ENCODE assay signal across 8 cellular contexts in genomic region chr2:189674374-189675112, GRCh38. TPM values are rescaled to one million over a fixed set of nuclear protein-coding genes. Genes with fewer than 3 reads are reported as not detected.
A peak's percentile ranks its signal among the peaks of the same experiment; 100 is the strongest.
DNase-seq lines count a peak whose midpoint lies in the region; ATAC-seq and TF ChIP-seq lines count a peak whose summit lies in the region.

Gene ANKAR, plus strand, starts transcription at chr2:189674670. Its CDS starts 1,821 bp downstream, at chr2:189676491.

- POLR2A ChIA-PET in naive thymus-derived CD4-positive, alpha-beta T cell (lab: Charles Lee) = interaction anchor here (0.6 to 4.3 kb wide), 10 partner anchors 8 to 100 kb away, joined by 3 to 61 read pairs (median 5); partner anchors contain the start of genes ASNSD1, OSGEPL1 and SLC40A1

- H3K4me3 Mint-ChIP-seq in activated T-helper 1 cell treated with anti-CD3 and anti-CD28 coated beads, Interleukin-12 subunit alpha, Interleukin-12 subunit beta, Interleukin-2, Interleukin-4 antibody, amounts not matched to agents 30 ng/mL and 10 ng/mL and 1 ng/mL, durations not matched to agents 14 hours and 24 hours and 36 hours = peak within 1 kb of the TSS; percentile 88
- H3K4me3 Mint-ChIP-seq in naive thymus-derived CD4-positive, alpha-beta T cell = peak within 1 kb of the TSS; percentile 88 to 96 (median 95)
- peak within 1 kb of the TSS; percentile 95 for H3K4me3 Mint-ChIP-seq in stimulated activated memory B cell treated with anti-CD40 and anti-IgM and Interleukin-4, amounts not matched to agents 10 μg/mL and 1 μg/mL and 100 μg/mL, for 72 hours

- H3K4me3 ChIP-seq in naive thymus-derived CD4-positive, alpha-beta T cell (ENCODE audit: low read length) = peak within 1 kb of the TSS; percentile 62

- intact Hi-C loops in activated T-helper 1 cell treated with anti-CD3 and anti-CD28 coated beads, Interleukin-12 subunit alpha, Interleukin-12 subunit beta, Interleukin-2, Interleukin-4 antibody, amounts not matched to agents 30 ng/mL and 10 ng/mL and 1 ng/mL, durations not matched to agents 14 hours and 24 hours and 36 hours (cut with micrococcal nuclease) = loop anchor here (1.0 kb wide), 4 partner anchors 13 to 110 kb away; partner anchors contain the start of genes ASNSD1, ORMDL1, OSGEPL1 and PMS1
- intact Hi-C loops in naive thymus-derived CD4-positive, alpha-beta T cell (cut with micrococcal nuclease) = loop anchor here (1.0 to 10.0 kb wide), 10 partner anchors 12 to 2000 kb away; partner anchors contain the start of genes ASNSD1 (in 2 of the 2), ORMDL1 (in 2 of the 2), OSGEPL1 (in 2 of the 2) and PMS1 (in 2 of the 2)

- H3K27ac Mint-ChIP-seq in activated T-helper 1 cell treated with anti-CD3 and anti-CD28 coated beads, Interleukin-12 subunit alpha, Interleukin-12 subunit beta, Interleukin-2, Interleukin-4 antibody, amounts not matched to agents 30 ng/mL and 10 ng/mL and 1 ng/mL, durations not matched to agents 14 hours and 24 hours and 36 hours = peak within 1 kb of the TSS; percentile 91
- H3K27ac Mint-ChIP-seq in naive thymus-derived CD4-positive, alpha-beta T cell = peak within 1 kb of the TSS; percentile 96 to 99 (median 97)
- H3K27ac Mint-ChIP-seq in stimulated activated memory B cell treated with anti-CD40 and anti-IgM and Interleukin-4, amounts not matched to agents 10 μg/mL and 1 μg/mL and 100 μg/mL, for 72 hours = peak within 1 kb of the TSS; percentile 98

- H3K27ac ChIP-seq in naive thymus-derived CD4-positive, alpha-beta T cell (ENCODE audit: low read depth, low read length) = peak within 1 kb of the TSS; percentile 86

- H3K9me3 Mint-ChIP-seq in activated T-helper 1 cell treated with anti-CD3 and anti-CD28 coated beads, Interleukin-12 subunit alpha, Interleukin-12 subunit beta, Interleukin-2, Interleukin-4 antibody, amounts not matched to agents 30 ng/mL and 10 ng/mL and 1 ng/mL, durations not matched to agents 14 hours and 24 hours and 36 hours = peaks cover 19% of the 10 kb centered on the region
- H3K9me3 Mint-ChIP-seq in naive thymus-derived CD4-positive, alpha-beta T cell = peaks cover 0 to 16% (median 7%) of the 10 kb centered on the region in 11 donors
- H3K9me3 Mint-ChIP-seq in stimulated activated memory B cell treated with anti-CD40 and anti-IgM and Interleukin-4, amounts not matched to agents 10 μg/mL and 1 μg/mL and 100 μg/mL, for 72 hours = peaks cover 8% of the 10 kb centered on the region

- no peaks in the 10 kb centered on the region for H3K9me3 ChIP-seq in naive thymus-derived CD4-positive, alpha-beta T cell (ENCODE audit: control insufficient read depth in 2 of 3, low read length in 3 of 3)

- H3K27me3 Mint-ChIP-seq in activated T-helper 1 cell treated with anti-CD3 and anti-CD28 coated beads, Interleukin-12 subunit alpha, Interleukin-12 subunit beta, Interleukin-2, Interleukin-4 antibody, amounts not matched to agents 30 ng/mL and 10 ng/mL and 1 ng/mL, durations not matched to agents 14 hours and 24 hours and 36 hours (ENCODE audit: insufficient read depth) = no peaks in the 10 kb centered on the region
- no peaks in the 10 kb centered on the region for H3K27me3 Mint-ChIP-seq in naive thymus-derived CD4-positive, alpha-beta T cell
- no peaks in the 10 kb centered on the region for H3K27me3 Mint-ChIP-seq in stimulated activated memory B cell treated with anti-CD40 and anti-IgM and Interleukin-4, amounts not matched to agents 10 μg/mL and 1 μg/mL and 100 μg/mL, for 72 hours

- ATAC-seq in GM19023 (IDR thresholded peaks at IDR 0.05; ENCODE audit: unreplicated experiment) = peak; percentile 95
- peak; percentile 97 for ATAC-seq in HG03280 (IDR thresholded peaks at IDR 0.05; ENCODE audit: unreplicated experiment)
- peak; percentile 98 for ATAC-seq in naive thymus-derived CD4-positive, alpha-beta T cell
- peak; percentile 98 for ATAC-seq in stimulated activated memory B cell treated with anti-CD40 and anti-IgM and Interleukin-4, amounts not matched to agents 10 μg/mL and 1 μg/mL and 100 μg/mL, for 72 hours

- H3K4me1 Mint-ChIP-seq in activated T-helper 1 cell treated with anti-CD3 and anti-CD28 coated beads, Interleukin-12 subunit alpha, Interleukin-12 subunit beta, Interleukin-2, Interleukin-4 antibody, amounts not matched to agents 30 ng/mL and 10 ng/mL and 1 ng/mL, durations not matched to agents 14 hours and 24 hours and 36 hours (ENCODE audit: low read depth) = peaks cover 23% of the 10 kb centered on the region
- peaks cover 17 to 49% (median 40%) of the 10 kb centered on the region in 7 donors for H3K4me1 Mint-ChIP-seq in naive thymus-derived CD4-positive, alpha-beta T cell
- peaks cover 37% of the 10 kb centered on the region for H3K4me1 Mint-ChIP-seq in stimulated activated memory B cell treated with anti-CD40 and anti-IgM and Interleukin-4, amounts not matched to agents 10 μg/mL and 1 μg/mL and 100 μg/mL, for 72 hours

- no peaks in the 10 kb centered on the region for H3K27me3 ChIP-seq in naive thymus-derived CD4-positive, alpha-beta T cell (ENCODE audit: control insufficient read depth in 2 of 2, insufficient read depth in 2 of 2, low read length in 2 of 2)

- TF ChIP-seq CTCF in AG09319 (IDR thresholded peaks at IDR 0.05; ENCODE audit: low read depth, low read length) = peak; percentile 55

- DNase-seq in AG09319 (ENCODE audit: extremely low read depth, low read depth) (peak; percentile 86), OCI-M2 (lab: John Stamatoyannopoulos, UW; ENCODE audit: unreplicated experiment) (peak; percentile 63), fibroblast of gingiva (ENCODE audit: low read depth) (peak; percentile 95)
- DNase-seq in activated T-helper 1 cell treated with anti-CD3 and anti-CD28 coated beads, Interleukin-12 subunit alpha, Interleukin-12 subunit beta, Interleukin-2, Interleukin-4 antibody, amounts not matched to agents 30 ng/mL and 10 ng/mL and 1 ng/mL, durations not matched to agents 14 hours and 24 hours and 36 hours (ENCODE audit: low spot score) = peak; percentile 71
- peak; percentile 71 to 88 (median 84) for DNase-seq in naive thymus-derived CD4-positive, alpha-beta T cell

- H3K36me3 ChIP-seq in naive thymus-derived CD4-positive, alpha-beta T cell (ENCODE audit: control insufficient read depth in 2 of 3, insufficient read depth in 3 of 3, low read length in 3 of 3) = no peaks in the 10 kb centered on the region

- H3K36me3 Mint-ChIP-seq in activated T-helper 1 cell treated with anti-CD3 and anti-CD28 coated beads, Interleukin-12 subunit alpha, Interleukin-12 subunit beta, Interleukin-2, Interleukin-4 antibody, amounts not matched to agents 30 ng/mL and 10 ng/mL and 1 ng/mL, durations not matched to agents 14 hours and 24 hours and 36 hours (ENCODE audit: low read depth) = peaks cover 38% of the 10 kb centered on the region
- H3K36me3 Mint-ChIP-seq in naive thymus-derived CD4-positive, alpha-beta T cell = peaks cover 4 to 44% (median 27%) of the 10 kb centered on the region in 5 donors
- peaks cover 42% of the 10 kb centered on the region for H3K36me3 Mint-ChIP-seq in stimulated activated memory B cell treated with anti-CD40 and anti-IgM and Interleukin-4, amounts not matched to agents 10 μg/mL and 1 μg/mL and 100 μg/mL, for 72 hours

- H3K4me1 ChIP-seq in naive thymus-derived CD4-positive, alpha-beta T cell (ENCODE audit: control insufficient read depth in 2 of 2, insufficient read depth in 2 of 2, low read length in 2 of 2) = peaks cover 9 to 12% of the 10 kb centered on the region in 2 donors

- CTCF ChIA-PET in naive thymus-derived CD4-positive, alpha-beta T cell (lab: Charles Lee) = interaction anchor here (0.7 to 4.4 kb wide), 13 partner anchors 10 to 89 kb away, joined by 3 to 47 read pairs (median 4); partner anchors contain the start of genes ASNSD1 and OSGEPL1

RNA-seq across cellular contexts. Expression of gene ANKAR, which starts in this region (rescaled TPM):
- total RNA-seq in activated T-helper 1 cell treated with anti-CD3 and anti-CD28 coated beads, Interleukin-12 subunit alpha, Interleukin-12 subunit beta, Interleukin-2, Interleukin-4 antibody, amounts not matched to agents 30 ng/mL and 10 ng/mL and 1 ng/mL, durations not matched to agents 14 hours and 24 hours and 36 hours = 4.2 and 5.8 TPM in 2 replicates
- 10 to 100 TPM in 3 of 5 experiments, 1 to 10 TPM in 2; 4.3 to 17.9 (median 10.3) TPM for total RNA-seq in naive thymus-derived CD4-positive, alpha-beta T cell
- 1 to 10 TPM; 3.2 to 6.9 TPM for polyA plus RNA-seq in naive thymus-derived CD4-positive, alpha-beta T cell

Comparison
In these comparisons a context has a peak if more than half of its experiments do, and no peak if none do; other contexts are left out.
1. Peak in every context shown above with its lines: DNase-seq, ATAC-seq, H3K4me3 ChIP-seq and H3K27ac ChIP-seq.